In genomic region chr7:102426268-102427031, GRCh38 we compare ENCODE assay signal across 8 cellular contexts. TPM values are rescaled to one million over a fixed set of nuclear protein-coding genes. Genes with fewer than 3 reads are reported as not detected.
DNase-seq lines count a peak whose midpoint lies in the region; ATAC-seq and TF ChIP-seq lines count a peak whose summit lies in the region.

No MANE protein-coding gene starts in this region.

- H2AFZ ChIP-seq in PC-3 (ENCODE audit: low read length), result no peak overlapping the region

- peaks cover 2% of the 10 kb centered on the region for H3K4me1 ChIP-seq in PC-3 (ENCODE audit: insufficient read depth, low read length)

- no peak overlapping the region for H3K9ac ChIP-seq in PC-3 (ENCODE audit: low read length)

- POLR2A ChIA-PET in PC-3 (lab: Charles Lee; ENCODE audit: unreplicated experiment), result no interaction called here

- no peaks in the 10 kb centered on the region for H3K27me3 ChIP-seq in WERI-Rb-1 (ENCODE audit: insufficient read depth, low read depth, severe bottlenecking)
- H3K27me3 ChIP-seq in dorsolateral prefrontal cortex, result no peaks in the 10 kb centered on the region
- no peaks in the 10 kb centered on the region for H3K27me3 ChIP-seq in PC-3 (ENCODE audit: low read length)

- no peaks in the 10 kb centered on the region for H3K9me3 ChIP-seq in WERI-Rb-1 (ENCODE audit: severe bottlenecking)
- H3K9me3 ChIP-seq in PC-3 (ENCODE audit: low read length), result no peaks in the 10 kb centered on the region

- CTCF ChIA-PET in PC-3 (lab: Charles Lee), result no interaction called here

- no TSS peak for BruUV-seq in PC-3 (replicated peaks; lab: Mats Ljungman, UMichigan)

- H3K36me3 ChIP-seq in WERI-Rb-1, result peaks cover 40% of the 10 kb centered on the region
- no peaks in the 10 kb centered on the region for H3K36me3 ChIP-seq in PC-3 (ENCODE audit: low read depth, low read length)

- H3K9me2 ChIP-seq in PC-3 (replicated peaks; ENCODE audit: low read length), result no peaks in the 10 kb centered on the region

- H3K4me3 ChIP-seq in WERI-Rb-1 (ENCODE audit: low read depth, low read length) (no peak overlapping the region), dorsolateral prefrontal cortex (peak overlapping the region in 1 of 59 donors; percentile 10), PC-3 (ENCODE audit: low read length) (no peak overlapping the region)

- DNase-seq in WERI-Rb-1 (no peak), dorsolateral prefrontal cortex (no peak), PC-3 (no peak), NCI-H524 treated with DMSO at 0.1 percent for 48 hours (lab: John Stamatoyannopoulos, UW) (no peak), NCI-H2171 (lab: John Stamatoyannopoulos, UW) (no peak)
- DNase-seq in stimulated activated CD4-positive, alpha-beta T cell treated with anti-CD3 and anti-CD28 coated beads, Interleukin-2, amount 100 ng/mL, for 4 hours (ENCODE audit: low read depth), result peak; percentile 79

- TF ChIP-seq CTCF in WERI-Rb-1 (IDR thresholded peaks at IDR 0.05; ENCODE audit: low read depth, low read length) (no peak), dorsolateral prefrontal cortex (IDR thresholded peaks at IDR 0.05 in 54 of 56, conservative IDR thresholded peaks at IDR 0.05 in 2 of 56; ENCODE audit: low read depth in 1 of 56, partially characterized antibody in 56 of 56) (no peak), PC-3 (conservative IDR thresholded peaks at IDR 0.05; ENCODE audit: low read depth, low read length) (no peak)

- no peaks in the 10 kb centered on the region for H3K79me2 ChIP-seq in PC-3 (ENCODE audit: low read length)

- intact Hi-C loops in dorsolateral prefrontal cortex (cut with DNase I), result no loop called here
- intact Hi-C loops in PC-3 (cut with micrococcal nuclease), result no loop called here

- H3F3A ChIP-seq in PC-3 (ENCODE audit: low read length, unreplicated experiment), result peaks cover 2% of the 10 kb centered on the region

- ATAC-seq in GM18867 (IDR thresholded peaks at IDR 0.05; ENCODE audit: unreplicated experiment) (peak; percentile 47), HG03060 (IDR thresholded peaks at IDR 0.05; ENCODE audit: low read depth, unreplicated experiment) (peak; percentile 42), PC-3 (no peak)

- peak overlapping the region; percentile 90 for H3K27ac ChIP-seq in WERI-Rb-1
- peak overlapping the region in 51 of 59 donors; percentile 1 to 88 (median 65) for H3K27ac ChIP-seq in dorsolateral prefrontal cortex
- H3K27ac ChIP-seq in PC-3 (ENCODE audit: low read length), result no peak overlapping the region

- no peak overlapping the region for H3K4me2 ChIP-seq in PC-3 (ENCODE audit: low read length)

- no peaks in the 10 kb centered on the region for H4K20me1 ChIP-seq in PC-3 (ENCODE audit: low read length)

RNA-seq across cellular contexts. Expression of gene ORAI2, which starts 6.9 kb away (rescaled TPM):
- 10 to 100 TPM; 18.2 to 90.7 (median 42.4) TPM for total RNA-seq in dorsolateral prefrontal cortex
- total RNA-seq in PC-3 (2014; rRNA removed), result 20.8 and 21.5 TPM in 2 replicates

RNA-seq across cellular contexts. Expression of gene PRKRIP1, which starts 30.3 kb away (rescaled TPM):
- 10 to 100 TPM; 18.7 to 51.2 (median 29.6) TPM for total RNA-seq in dorsolateral prefrontal cortex
- total RNA-seq in PC-3 (2014; rRNA removed), result 28.9 and 49.4 TPM in 2 replicates

RNA-seq across cellular contexts. Expression of gene ALKBH4, which starts 38.2 kb away (rescaled TPM):
- total RNA-seq in dorsolateral prefrontal cortex, result 10 to 100 TPM; 10.9 to 25.9 (median 16.9) TPM
- total RNA-seq in PC-3 (2014; rRNA removed), result 21.3 and 31.0 TPM in 2 replicates

RNA-seq across cellular contexts. Expression of gene LRWD1, which starts 38.3 kb away (rescaled TPM):
- total RNA-seq in dorsolateral prefrontal cortex (10 to 100 TPM; 14.1 to 36.1 (median 21.8) TPM), PC-3 (2014; rRNA removed) (41.8 and 69.5 TPM in 2 replicates)

RNA-seq across cellular contexts. Expression of gene POLR2J, which starts 52.3 kb away (rescaled TPM):
- total RNA-seq in dorsolateral prefrontal cortex (10 to 100 TPM; 24.6 to 54.2 (median 35.4) TPM), PC-3 (2014; rRNA removed) (71.6 and 101 TPM in 2 replicates)
